16 cellular contexts compared by ENCODE assay signal in genomic region chr3:115706311-115706829, GRCh38.
"Had no signal": no experiment of that assay in that cellular context is flagged by ENCODE, and none has a peak within 500 bp of the region (broad histone marks: within the 10 kb centered on the region; RNA-seq: fewer than 3 reads in every experiment).

No MANE protein-coding gene starts in this region.

- ATAC-seq: activated CD8-positive, alpha-beta T cell treated with anti-CD3 and anti-CD28 coated beads, Interleukin-2, amount 10 ng/mL, durations not matched to agents 7 days and 5 days; natural killer cell; upper lobe of right lung had no signal

- DNase-seq: activated B cell treated with CpG ODN at 0.5 μM for 24 hours; activated CD4-positive, alpha-beta T cell treated with anti-CD3 and anti-CD28 coated beads, Interleukin-2, amount 10 ng/mL, durations not matched to agents 24 days and 14 days; activated CD8-positive, alpha-beta memory T cell treated with anti-CD3 and anti-CD28 coated beads, Interleukin-2, amount 50 U/mL, for 4 hours; activated CD8-positive, alpha-beta T cell treated with anti-CD3 and anti-CD28 coated beads, Interleukin-2, amount 10 ng/mL, durations not matched to agents 7 days and 5 days; activated effector memory CD4-positive, alpha-beta T cell treated with anti-CD3 and anti-CD28 coated beads, Interleukin-2, amount 50 U/mL, for 16 hours; activated T-cell treated with anti-CD3 and anti-CD28 coated beads, Interleukin-2, amount 50 U/mL, for 48 hours; amniotic stem cell; cerebellar nuclear complex; effector memory CD4-positive, alpha-beta T cell; islet precursor cell; left ventricle myocardium inferior; natural killer cell; T-helper 2 cell; testis; upper lobe of right lung had no signal

- H3K4me1 ChIP-seq: left ventricle myocardium inferior, testis, upper lobe of right lung had no signal

- H3K36me3 ChIP-seq: left ventricle myocardium inferior, upper lobe of right lung had no signal

- H3K9me3 ChIP-seq: testis, upper lobe of right lung had no signal

- H3K27me3 ChIP-seq: testis, upper lobe of right lung had no signal

- FAIRE-seq: TTC549 had no signal

- H3K27ac ChIP-seq: left ventricle myocardium inferior, testis, upper lobe of right lung had no signal

- H3K4me3 ChIP-seq: left ventricle myocardium inferior, testis, upper lobe of right lung had no signal
